Comparison of ENCODE assay signal across 8 cellular contexts in genomic region chr7:2403014-2403717, GRCh38. TPM values are rescaled to one million over a fixed set of nuclear protein-coding genes. Genes with fewer than 3 reads are reported as not detected.
DNase-seq lines count a peak whose midpoint lies in the region; ATAC-seq and TF ChIP-seq lines count a peak whose summit lies in the region.

Gene CHST12 (plus strand): TSS chr7:2403611. CDS start chr7:2432640, 29,029 bp downstream.

- H3K9me3 ChIP-seq in lung (ENCODE audit: control insufficient read depth in 2 of 2, insufficient read depth in 1 of 2, low read length in 1 of 2) = no peaks in the 10 kb centered on the region

- H3K27ac ChIP-seq in lung (ENCODE audit: low read depth in 1 of 2, low read length in 1 of 2) = peak within 1 kb of the TSS; percentile 61 to 89

- no peak for TF ChIP-seq CTCF in lung (IDR thresholded peaks at IDR 0.05; ENCODE audit: control extremely low read depth, extremely low read depth)

- 2% methylated on average over 69 to 89 of the region's 89 CpGs for WGBS in lung, 2 donors

- DNase-seq in C1 segment of cervical spinal cord (lab: John Stamatoyannopoulos, UW) (peak; percentile 29 to 96 (median 90)), HS-27A (ENCODE audit: low read depth) (peak; percentile 76), NK-92 (lab: John Stamatoyannopoulos, UW; ENCODE audit: unreplicated experiment) (peak; percentile 62), lung (ENCODE audit: low spot score) (peak; percentile 92)
- peak; percentile 88 to 92 for DNase-seq in activated CD8-positive, alpha-beta memory T cell treated with anti-CD3 and anti-CD28 coated beads for 4 hours (ENCODE audit: low read depth in 2 of 2)
- peak; percentile 95 for DNase-seq in effector CD8-positive, alpha-beta T cell (lab: John Stamatoyannopoulos, UW)
- DNase-seq in stimulated activated CD4-positive, alpha-beta T cell treated with anti-CD3 and anti-CD28 coated beads, TNF-alpha, amount 100 ng/mL, for 1 hour (ENCODE audit: low read depth in 3 of 3, low spot score in 1 of 3) = peak; percentile 89 to 90 (median 90)

- H3K4me3 ChIP-seq in lung = peak within 1 kb of the TSS; percentile 62

- ATAC-seq in GM19452 (IDR thresholded peaks at IDR 0.05; ENCODE audit: unreplicated experiment) = peak; percentile 42
- peak; percentile 93 for ATAC-seq in lung (ENCODE audit: insufficient read depth, low FRiP score)

- H3K36me3 ChIP-seq in lung (ENCODE audit: control insufficient read depth in 2 of 2, insufficient read depth in 2 of 2, low read length in 2 of 2) = no peaks in the 10 kb centered on the region

- H3K27me3 ChIP-seq in lung (ENCODE audit: control insufficient read depth, insufficient read depth) = no peaks in the 10 kb centered on the region

- peaks cover 2 to 15% of the 10 kb centered on the region in 2 donors for H3K4me1 ChIP-seq in lung (ENCODE audit: control insufficient read depth in 2 of 2, insufficient read depth in 2 of 2, low read length in 2 of 2)

RNA-seq across cellular contexts. Expression of gene CHST12, which starts in this region (rescaled TPM):
- total RNA-seq in lung = 10 to 100 TPM; 17.9 to 30.9 TPM
- polyA plus RNA-seq in lung = 10 to 100 TPM; 14.7 to 15.7 TPM

Comparison
In these comparisons a context has a peak if more than half of its experiments do, and no peak if none do; other contexts are left out.
1. Peak in every context shown above with its lines: DNase-seq, ATAC-seq, H3K4me3 ChIP-seq and H3K27ac ChIP-seq.